ENCODE assay signal across 25 cellular contexts in the genomic region with DNA sequence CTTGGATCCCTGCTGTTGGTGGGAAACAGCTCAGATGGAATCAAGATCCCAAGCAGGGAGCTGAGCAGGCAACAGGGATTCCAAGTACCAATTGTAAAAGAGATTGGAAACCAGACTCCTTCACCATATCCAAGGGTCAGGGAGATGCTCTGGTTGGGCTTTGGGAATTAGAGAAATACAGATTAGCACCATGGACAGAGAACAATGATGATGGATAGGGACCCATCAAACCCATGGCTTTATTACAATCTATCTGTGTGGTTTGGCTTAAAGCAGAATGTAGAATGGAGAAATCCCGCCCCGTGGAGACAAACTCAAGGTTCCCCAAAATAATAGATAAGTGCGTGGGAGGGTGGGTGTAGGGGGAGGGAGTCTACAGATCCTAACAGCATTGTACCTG.
A peak's percentile ranks its signal among the peaks of the same experiment; 100 is the strongest.
DNase-seq lines count a peak whose midpoint lies in the region; ATAC-seq, FAIRE-seq and TF ChIP-seq lines count a peak whose summit lies in the region.
"Had no signal": no experiment of that assay in that cellular context is flagged by ENCODE, and none has a peak within 500 bp of the region (broad histone marks: within the 10 kb centered on the region; RNA-seq: fewer than 3 reads in every experiment).

No MANE protein-coding gene starts in this region.

- RAD21 ChIA-PET in GM12878 (lab: Charles Lee; ENCODE audit: unreplicated experiment): no interaction called here

- FAIRE-seq in GM12878 (lab: Jason Lieb, UNC): no peak
- FAIRE-seq: G401.6 had no signal

- H3K27me3 ChIP-seq in GM23338 (ENCODE audit: insufficient read depth): no peaks in the 10 kb centered on the region
- no peaks in the 10 kb centered on the region; a peak in 3 of 4 replicates for H3K27me3 ChIP-seq in GM12878 (replicated peaks in 1 of 2; ENCODE audit: control insufficient read depth in 2 of 2, insufficient read depth in 2 of 2, low read length in 1 of 2)
- peaks cover 32% of the 10 kb centered on the region for H3K27me3 ChIP-seq in neural progenitor cell
- no peaks in the 10 kb centered on the region for H3K27me3 ChIP-seq in right cardiac atrium (ENCODE audit: control insufficient read depth, insufficient read depth)

- intact Hi-C loops in GM12878 (cut with micrococcal nuclease; ENCODE audit: unreplicated experiment): no loop called here
- intact Hi-C loops in left cardiac atrium (cut with DNase I): no loop called here
- intact Hi-C loops in right cardiac atrium (cut with DNase I): no loop called here

- H3K4me3 ChIP-seq in GM23338 (no peak overlapping the region), GM12878 (no peak overlapping the region), neural progenitor cell (no peak overlapping the region), right cardiac atrium (ENCODE audit: low read length) (no peak overlapping the region)
- H3K4me3 ChIP-seq: MG63 had no signal

- TF ChIP-seq EP300 in Ishikawa (IDR thresholded peaks at IDR 0.05; ENCODE audit: borderline replicate concordance) (no peak), GM12878 (IDR thresholded peaks at IDR 0.05; ENCODE audit: borderline replicate concordance in 1 of 2, control insufficient read depth in 1 of 2, low read depth in 2 of 2, low read length in 2 of 2) (no peak)

- ATAC-seq in GM23338 (peak; percentile 59), GM12878 (no peak), left cardiac atrium (no peak), right cardiac atrium (no peak)

- in situ Hi-C loops in GM12878 (cut with MboI): no loop called here

- H3K9me2 ChIP-seq in GM23338 (ENCODE audit: insufficient read depth): no peaks in the 10 kb centered on the region

- H3K4me2 ChIP-seq in GM23338 (no peak overlapping the region), GM12878 (ENCODE audit: control insufficient read depth, insufficient read depth) (no peak overlapping the region), neural progenitor cell (no peak overlapping the region)

- H4K20me1 ChIP-seq in GM23338 (replicated peaks; ENCODE audit: insufficient read depth) (no peaks in the 10 kb centered on the region), GM12878 (ENCODE audit: control insufficient read depth, insufficient read depth) (no peaks in the 10 kb centered on the region), neural progenitor cell (ENCODE audit: low read depth) (no peaks in the 10 kb centered on the region)

- POLR2A ChIA-PET in GM12878 (lab: Charles Lee): interaction anchor here (0.5 kb wide), 1 partner anchor 24 kb away, joined by 3 read pairs; no protein-coding TSS in a partner anchor

- TF ChIP-seq POLR2A in GM12878 (IDR thresholded peaks at IDR 0.05; ENCODE audit: low read depth, low read length): no peak

- SMC1A ChIA-PET in GM12878 (lab: Charles Lee; ENCODE audit: uncharacterized antibody, unreplicated experiment): no interaction called here

- no peak overlapping the region for H3K4me3 Mint-ChIP-seq in GM23338
- H3K4me3 Mint-ChIP-seq in neural progenitor cell: no peak overlapping the region
- H3K4me3 Mint-ChIP-seq: CD8-positive, alpha-beta memory T cell had no signal

- H3K36me3 ChIP-seq in GM23338 (ENCODE audit: insufficient read depth) (no peaks in the 10 kb centered on the region), GM12878 (ENCODE audit: control insufficient read depth in 2 of 2, insufficient read depth in 2 of 2, low read length in 1 of 2) (no peaks in the 10 kb centered on the region), neural progenitor cell (no peaks in the 10 kb centered on the region)
- H3K36me3 ChIP-seq: MG63 had no signal

- H3K27ac ChIP-seq in GM23338 (ENCODE audit: low read depth): no peak overlapping the region
- H3K27ac ChIP-seq in GM12878 (ENCODE audit: control insufficient read depth, insufficient read depth): no peak overlapping the region
- no peak overlapping the region for H3K27ac ChIP-seq in neural progenitor cell
- H3K27ac ChIP-seq in right cardiac atrium (ENCODE audit: low read length): no peak overlapping the region
- H3K27ac ChIP-seq: HL-60 had no signal

- no peak for DNase-seq in GM23338 (ENCODE audit: low spot score)
- no peak for DNase-seq in GM12878 (ENCODE audit: low read depth, low spot score)
- DNase-seq in neural progenitor cell (ENCODE audit: low spot score): peak; percentile 66
- DNase-seq in GDM1 (lab: John Stamatoyannopoulos, UW): no peak
- DNase-seq in left cardiac atrium: no peak
- no peak for DNase-seq in right cardiac atrium
- DNase-seq: AML-193; C1 segment of cervical spinal cord; Calu3; CD8-positive, alpha-beta memory T cell; DMS153; H9; Karpas-422; MG63; NCI-H1417; NCI-H1694 treated with DMSO at 0.1 percent for 48 hours; NCI-H2081 treated with DMSO at 0.1 percent for 48 hours; NCI-H2171 treated with DMSO at 0.1 percent for 48 hours; NCI-H524 treated with DMSO at 0.1 percent for 48 hours; NCI-H82; RPMI8226; SHP77 had no signal

- no peaks in the 10 kb centered on the region for H3K4me1 ChIP-seq in GM23338 (ENCODE audit: insufficient read depth)
- H3K4me1 ChIP-seq in GM12878 (ENCODE audit: control insufficient read depth, insufficient read depth, low read length): no peaks in the 10 kb centered on the region
- H3K4me1 ChIP-seq in neural progenitor cell: peaks cover 11% of the 10 kb centered on the region
- H3K4me1 ChIP-seq in right cardiac atrium (ENCODE audit: control insufficient read depth, insufficient read depth, low read length): no peaks in the 10 kb centered on the region

- TF ChIP-seq RAD21 in Ishikawa (IDR thresholded peaks at IDR 0.05; ENCODE audit: low read depth): no peak
- TF ChIP-seq RAD21 in GM12878 (IDR thresholded peaks at IDR 0.05; ENCODE audit: insufficient read depth, low read depth, low read length): no peak

- no peaks in the 10 kb centered on the region for H3F3A ChIP-seq in GM23338 (replicated peaks; ENCODE audit: low read depth)
- H3F3A ChIP-seq in neural progenitor cell (ENCODE audit: low read depth): no peaks in the 10 kb centered on the region

- H3K9me3 ChIP-seq in GM12878 (replicated peaks; ENCODE audit: control insufficient read depth, insufficient read depth, low read length) (no peaks in the 10 kb centered on the region), neural progenitor cell (ENCODE audit: low read depth) (no peaks in the 10 kb centered on the region), right cardiac atrium (ENCODE audit: control insufficient read depth, low read length) (no peaks in the 10 kb centered on the region)
- H3K9me3 ChIP-seq: MG63 had no signal

- no peak overlapping the region for H3K9ac ChIP-seq in GM12878 (ENCODE audit: control insufficient read depth, insufficient read depth, low read length)
- no peak overlapping the region for H3K9ac ChIP-seq in neural progenitor cell

- CTCF ChIA-PET in GM12878 (lab: Yijun Ruan, JAX): no interaction called here

- no peak for TF ChIP-seq CTCF in GM23338 (conservative IDR thresholded peaks at IDR 0.05; ENCODE audit: low read depth in 2 of 2)
- TF ChIP-seq CTCF in GM12878 (IDR thresholded peaks at IDR 0.05 in 2 of 3, conservative IDR thresholded peaks at IDR 0.05 in 1 of 3; ENCODE audit: control insufficient read depth in 2 of 3, extremely low read depth in 1 of 3, insufficient read depth in 1 of 3, low read depth in 3 of 3, low read length in 3 of 3): no peak
- TF ChIP-seq CTCF in neural progenitor cell (IDR thresholded peaks at IDR 0.05): no peak

- H3K36me3 Mint-ChIP-seq in GM23338 (ENCODE audit: low read depth): no peaks in the 10 kb centered on the region
- no peaks in the 10 kb centered on the region for H3K36me3 Mint-ChIP-seq in neural progenitor cell
- H3K36me3 Mint-ChIP-seq: CD8-positive, alpha-beta memory T cell had no signal

- no peaks in the 10 kb centered on the region for H3K27me3 Mint-ChIP-seq in GM23338 (ENCODE audit: insufficient read depth, low read depth, poor library complexity)
- H3K27me3 Mint-ChIP-seq in neural progenitor cell (ENCODE audit: insufficient read depth, low read depth): peaks cover 6% of the 10 kb centered on the region

- BruUV-seq in GM12878 (replicated peaks; lab: Mats Ljungman, UMichigan): no TSS peak

- H3K9me3 Mint-ChIP-seq in GM23338: no peaks in the 10 kb centered on the region
- no peaks in the 10 kb centered on the region for H3K9me3 Mint-ChIP-seq in neural progenitor cell
- H3K9me3 Mint-ChIP-seq: H9 had no signal

- 0 out of 3 replicates have a peak, but pooled peaks cover 3% of the 10 kb centered on the region for H3K4me1 Mint-ChIP-seq in GM23338
- H3K4me1 Mint-ChIP-seq in neural progenitor cell: no peaks in the 10 kb centered on the region
- H3K4me1 Mint-ChIP-seq: H9 had no signal

- H2AFZ ChIP-seq in GM23338: no peak overlapping the region
- H2AFZ ChIP-seq in GM12878 (ENCODE audit: control insufficient read depth, low read depth, low read length): no peak overlapping the region
- no peak overlapping the region for H2AFZ ChIP-seq in neural progenitor cell (replicated peaks)

- WGBS in GM12878 (ENCODE audit: insufficient coverage, insufficient replicate concordance, low lambda C conversion rate, missing lambda C conversion rate): 3% methylated on average over 3 of the region's 3 CpGs
- WGBS in right cardiac atrium: 72% methylated on average over 3 of the region's 3 CpGs

- H3K79me2 ChIP-seq in GM23338 (replicated peaks; ENCODE audit: insufficient read depth): no peaks in the 10 kb centered on the region
- no peaks in the 10 kb centered on the region for H3K79me2 ChIP-seq in GM12878 (ENCODE audit: control insufficient read depth, insufficient read depth, low read length)
- no peaks in the 10 kb centered on the region for H3K79me2 ChIP-seq in neural progenitor cell (ENCODE audit: low read depth)

- H3K27ac Mint-ChIP-seq in GM23338 (no peak overlapping the region), neural progenitor cell (no peak overlapping the region)
- H3K27ac Mint-ChIP-seq: H9 had no signal

TF ChIP-seq in Ishikawa, 13 proteins besides CTCF, POLR2A, EP300 and RAD21 (continues in another document):
- TF ChIP-seq CREB1 (IDR thresholded peaks at IDR 0.05; ENCODE audit: low read depth) (no peak), ZBTB7A (IDR thresholded peaks at IDR 0.05; ENCODE audit: low read depth) (no peak), YY1 (IDR thresholded peaks at IDR 0.05; ENCODE audit: low read depth) (no peak), FOXM1 (IDR thresholded peaks at IDR 0.05; ENCODE audit: borderline replicate concordance, low read depth) (no peak), TCF12 (IDR thresholded peaks at IDR 0.05; ENCODE audit: low read depth) (no peak)
